Comparison of ENCODE assay signal across 14 cellular contexts in genomic region chr17:948284-948852, GRCh38. TPM values are rescaled to one million over a fixed set of nuclear protein-coding genes. Genes with fewer than 3 reads are reported as not detected.
DNase-seq lines count a peak whose midpoint lies in the region; ATAC-seq and TF ChIP-seq lines count a peak whose summit lies in the region.
"Had no signal": no experiment of that assay in that cellular context is flagged by ENCODE, and none has a peak within 500 bp of the region (broad histone marks: within the 10 kb centered on the region; RNA-seq: fewer than 3 reads in every experiment).

No MANE protein-coding gene starts in this region.

- no peak overlapping the region for H3K4me3 Mint-ChIP-seq in nephron
- H3K4me3 Mint-ChIP-seq: B cell had no signal

- H3K9ac ChIP-seq in BLaER1 (no peak overlapping the region), HUES6 (ENCODE audit: low read length) (no peak overlapping the region), PC-3 (ENCODE audit: low read length) (no peak overlapping the region)

- CTCF ChIA-PET in PC-3 (lab: Charles Lee): no interaction called here

- H3K9me3 ChIP-seq in BLaER1 (peaks cover 2% of the 10 kb centered on the region; the same call in 1 of the 2 replicates), HUES6 (ENCODE audit: control insufficient read depth, insufficient read depth, low read depth, low read length) (no peaks in the 10 kb centered on the region), PC-3 (ENCODE audit: low read length) (no peaks in the 10 kb centered on the region)

- H3K9me3 Mint-ChIP-seq in nephron: no peaks in the 10 kb centered on the region

- H3K36me3 ChIP-seq in BLaER1: peaks cover 36% of the 10 kb centered on the region
- peaks cover 11% of the 10 kb centered on the region for H3K36me3 ChIP-seq in HUES6 (ENCODE audit: control insufficient read depth, insufficient read depth, low read length)
- H3K36me3 ChIP-seq in PC-3 (ENCODE audit: low read depth, low read length): no peaks in the 10 kb centered on the region

- intact Hi-C loops in PC-3 (cut with micrococcal nuclease): no loop called here

- no peaks in the 10 kb centered on the region for H3K27me3 ChIP-seq in BLaER1
- no peaks in the 10 kb centered on the region for H3K27me3 ChIP-seq in HUES6 (ENCODE audit: control insufficient read depth, insufficient read depth, low read length)
- H3K27me3 ChIP-seq in PC-3 (ENCODE audit: low read length): no peaks in the 10 kb centered on the region

- H3K4me2 ChIP-seq in BLaER1 (peak overlapping the region; percentile 42), PC-3 (ENCODE audit: low read length) (no peak overlapping the region)

- peaks cover 8% of the 10 kb centered on the region for H3K36me3 Mint-ChIP-seq in nephron (ENCODE audit: low read depth)

- H3K4me1 Mint-ChIP-seq in nephron: peaks cover 28% of the 10 kb centered on the region
- H3K4me1 Mint-ChIP-seq: B cell had no signal

- peak overlapping the region; percentile 44 to 81 (median 78) for H3K27ac Mint-ChIP-seq in nephron
- H3K27ac Mint-ChIP-seq: B cell had no signal

- ATAC-seq in esophagus mucosa (peak; percentile 64), PC-3 (no peak)
- ATAC-seq: stimulated activated naive CD8-positive, alpha-beta T cell treated with anti-CD3 and anti-CD28 coated beads, Interleukin-15, Interleukin-2, amounts not matched to agents 100 U/mL and 50 U/mL, for 24 hours had no signal

- TF ChIP-seq CTCF in nephron (IDR thresholded peaks at IDR 0.05; ENCODE audit: unreplicated experiment in 3 of 3): no peak
- TF ChIP-seq CTCF in PC-3 (conservative IDR thresholded peaks at IDR 0.05; ENCODE audit: low read depth, low read length): no peak

- H3K4me1 ChIP-seq in BLaER1 (peaks cover 74% of the 10 kb centered on the region), HUES6 (ENCODE audit: control insufficient read depth, insufficient read depth, low read length) (peaks cover 27% of the 10 kb centered on the region), PC-3 (ENCODE audit: insufficient read depth, low read length) (no peaks in the 10 kb centered on the region; the same call in 1 of the 2 replicates)

- H3F3A ChIP-seq in PC-3 (ENCODE audit: low read length, unreplicated experiment): no peaks in the 10 kb centered on the region

- POLR2A ChIA-PET in PC-3 (lab: Charles Lee; ENCODE audit: unreplicated experiment): no interaction called here

- no peak overlapping the region for H3K27ac ChIP-seq in BLaER1
- peak overlapping the region; percentile 42; the same call in 1 of the 2 replicates for H3K27ac ChIP-seq in HUES6 (ENCODE audit: low read depth, low read length)
- H3K27ac ChIP-seq in PC-3 (ENCODE audit: low read length): no peak overlapping the region

- DNase-seq in SK-N-DZ (ENCODE audit: low spot score) (no peak), NCI-H146 treated with DMSO at 0.1 percent for 48 hours (lab: John Stamatoyannopoulos, UW; ENCODE audit: unreplicated experiment) (no peak), PC-3 (no peak), NCI-H1930 (lab: John Stamatoyannopoulos, UW) (no peak)
- DNase-seq: activated CD8-positive, alpha-beta memory T cell treated with anti-CD3 and anti-CD28 coated beads for 24 hours; caudate nucleus; GOT3; NCI-H524 treated with DMSO at 0.1 percent for 48 hours; stimulated activated naive CD8-positive, alpha-beta T cell treated with anti-CD3 and anti-CD28 coated beads, Interleukin-15, Interleukin-2, amounts not matched to agents 100 U/mL and 50 U/mL, for 24 hours had no signal

- no peaks in the 10 kb centered on the region for H3K79me2 ChIP-seq in PC-3 (ENCODE audit: low read length)

- no peak overlapping the region for H2AFZ ChIP-seq in PC-3 (ENCODE audit: low read length)

- peaks cover 93% of the 10 kb centered on the region for H4K20me1 ChIP-seq in BLaER1
- no peaks in the 10 kb centered on the region for H4K20me1 ChIP-seq in PC-3 (ENCODE audit: low read length)

- H3K9me2 ChIP-seq in PC-3 (replicated peaks; ENCODE audit: low read length): no peaks in the 10 kb centered on the region

- no peak overlapping the region for H3K4me3 ChIP-seq in BLaER1
- no peak overlapping the region for H3K4me3 ChIP-seq in HUES6 (ENCODE audit: low read depth, low read length)
- no peak overlapping the region for H3K4me3 ChIP-seq in PC-3 (ENCODE audit: low read length)

- BruUV-seq in PC-3 (replicated peaks; lab: Mats Ljungman, UMichigan): no TSS peak

- no peaks in the 10 kb centered on the region for H3K27me3 Mint-ChIP-seq in nephron (ENCODE audit: low read depth)

RNA-seq across cellular contexts. Expression of gene NXN, which starts 31.2 kb away (rescaled TPM):
- total RNA-seq in esophagus mucosa: 30.8 TPM
- 28.3 and 36.7 TPM in 2 replicates for polyA plus RNA-seq in SK-N-DZ (2014; cell fraction: cytosol; rRNA removed)
- 7.0 and 11.4 TPM in 2 replicates for polyA plus RNA-seq in SK-N-DZ (2014; cell fraction: nucleus; rRNA removed)
- total RNA-seq in PC-3 (2014; rRNA removed): 20.8 and 25.6 TPM in 2 replicates

RNA-seq across cellular contexts. Expression of gene TIMM22, which starts 48.6 kb away (rescaled TPM):
- total RNA-seq in esophagus mucosa (9.4 TPM), PC-3 (2014; rRNA removed) (17.2 and 17.7 TPM in 2 replicates)
- polyA plus RNA-seq in SK-N-DZ (2014; cell fraction: cytosol; rRNA removed): 22.8 and 23.7 TPM in 2 replicates
- polyA plus RNA-seq in SK-N-DZ (2014; cell fraction: nucleus; rRNA removed): 11.7 and 12.1 TPM in 2 replicates
